16 cellular contexts compared by ENCODE assay signal in the genomic region with DNA sequence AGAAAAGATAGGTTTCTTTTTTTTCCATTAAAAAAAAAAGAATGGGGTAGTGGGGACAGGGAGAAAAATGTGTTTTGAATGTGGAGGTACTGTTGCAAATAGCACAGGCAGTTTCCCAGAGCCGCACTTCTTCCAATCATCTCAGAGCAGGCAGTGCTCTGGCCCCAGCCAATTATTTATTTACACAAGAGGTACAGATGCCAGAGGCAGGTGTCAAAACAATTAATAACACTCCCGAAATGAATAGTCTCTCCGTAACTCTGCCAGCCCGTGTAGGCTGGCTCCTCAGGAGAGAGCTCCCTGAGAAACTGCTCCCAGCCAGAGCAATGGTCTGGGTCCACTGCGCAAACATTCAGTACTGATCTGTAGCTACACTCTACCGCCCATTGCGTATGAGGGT.
DNase-seq lines count a peak whose midpoint lies in the region; ATAC-seq lines count a peak whose summit lies in the region.
"Had no signal": no experiment of that assay in that cellular context is flagged by ENCODE, and none has a peak within 500 bp of the region (broad histone marks: within the 10 kb centered on the region; RNA-seq: fewer than 3 reads in every experiment).

No MANE protein-coding gene starts in this region.

- no peak for ATAC-seq in GM21825 (IDR thresholded peaks at IDR 0.05; ENCODE audit: unreplicated experiment)

- DNase-seq in NCI-H1417 (lab: John Stamatoyannopoulos, UW) (peak in 2 of 3 experiments; percentile 29 to 74), NCI-H1417 treated with DMSO at 0.1 percent for 48 hours (lab: John Stamatoyannopoulos, UW) (no peak), COLO668 (lab: John Stamatoyannopoulos, UW; ENCODE audit: unreplicated experiment) (peak; percentile 14), NCI-H1105 (lab: John Stamatoyannopoulos, UW) (peak; percentile 75), SHP77 treated with DMSO at 0.1 percent for 48 hours (lab: John Stamatoyannopoulos, UW) (peak; percentile 13), H4 (ENCODE audit: low spot score) (no peak), NCI-H446 treated with DMSO at 0.1 percent for 48 hours (lab: John Stamatoyannopoulos, UW) (no peak)
- DNase-seq: CD4-positive, alpha-beta memory T cell; EL; Karpas-422; MM.1S; NCI-H1436 treated with DMSO at 0.1 percent for 48 hours; NCI-H2081 treated with DMSO at 0.1 percent for 48 hours; NCI-H524 treated with DMSO at 0.1 percent for 48 hours; PC-9 had no signal

Comparison
In these comparisons a context has a peak if more than half of its experiments do, and no peak if none do; other contexts are left out.
1. DNase-seq: peak in NCI-H1417 (2 of 3), COLO668 (single experiment), NCI-H1105 (single experiment) and SHP77 treated with DMSO at 0.1 percent for 48 hours (single experiment); none in NCI-H1417 treated with DMSO at 0.1 percent for 48 hours (single experiment), H4 (single experiment) and NCI-H446 treated with DMSO at 0.1 percent for 48 hours (single experiment).